Comparison of ENCODE assay signal across 11 cellular contexts in genomic region chr13:48829536-48829935, GRCh38.
DNase-seq lines count a peak whose midpoint lies in the region; ATAC-seq, FAIRE-seq and TF ChIP-seq lines count a peak whose summit lies in the region.
"Had no signal": no experiment of that assay in that cellular context is flagged by ENCODE, and none has a peak within 500 bp of the region (broad histone marks: within the 10 kb centered on the region; RNA-seq: fewer than 3 reads in every experiment).

No MANE protein-coding gene starts in this region.

- no peak for DNase-seq in activated naive CD4-positive, alpha-beta T cell treated with anti-CD3 and anti-CD28 coated beads, Interleukin-2, amount 50 U/mL, for 72 hours (ENCODE audit: low spot score in 2 of 2)
- no peak for DNase-seq in activated naive CD4-positive, alpha-beta T cell treated with Interleukin-2 at 50 U/mL for 16 hours
- DNase-seq in activated B cell treated with CpG ODN at 0.5 μM for 24 hours (no peak), type B pancreatic cell (ENCODE audit: extremely low spot score, unreplicated experiment) (no peak), G401 (ENCODE audit: low spot score) (no peak), AG20443 (ENCODE audit: low spot score) (no peak), GM19239 (ENCODE audit: insufficient read length, low spot score) (no peak)
- DNase-seq: activated CD4-positive, alpha-beta T cell treated with anti-CD3 and anti-CD28 coated beads, Interleukin-2, amount 50 U/mL, for 4 hours; effector memory CD4-positive, alpha-beta T cell had no signal

- H3F3A ChIP-seq in Loucy (ENCODE audit: low read depth) = no peaks in the 10 kb centered on the region

- H3K4me1 ChIP-seq in Loucy (ENCODE audit: insufficient read depth, low read length, poor library complexity, severe bottlenecking) = peaks cover 11% of the 10 kb centered on the region

- H3K4me1 Mint-ChIP-seq in activated B cell treated with CpG ODN at 0.5 μM for 24 hours (peaks cover 32% of the 10 kb centered on the region), type B pancreatic cell (ENCODE audit: unreplicated experiment) (peaks cover 5% of the 10 kb centered on the region)

- no peaks in the 10 kb centered on the region for H3K79me2 ChIP-seq in Loucy (ENCODE audit: insufficient read depth, low read length)

- CTCF ChIA-PET in activated B cell treated with CpG ODN at 0.5 μM for 24 hours (lab: Charles Lee) = no interaction called here

- H3K9me2 ChIP-seq in Loucy (replicated peaks; ENCODE audit: low read depth, low read length) = no peaks in the 10 kb centered on the region

- peak overlapping the region; percentile 59 for H3K4me3 Mint-ChIP-seq in activated B cell treated with CpG ODN at 0.5 μM for 24 hours
- H3K4me3 Mint-ChIP-seq in type B pancreatic cell = no peak overlapping the region

- peaks cover 7 to 24% of the 10 kb centered on the region in 2 donors for H3K9me3 Mint-ChIP-seq in activated naive CD4-positive, alpha-beta T cell treated with anti-CD3 and anti-CD28 coated beads, Interleukin-2, amount 50 U/mL, for 72 hours
- peaks cover 11% of the 10 kb centered on the region for H3K9me3 Mint-ChIP-seq in activated B cell treated with CpG ODN at 0.5 μM for 24 hours
- H3K9me3 Mint-ChIP-seq in type B pancreatic cell = peaks cover 4% of the 10 kb centered on the region

- in situ Hi-C loops in G401 (cut with HindIII; ENCODE audit: low sequenced_read_pairs) = no loop called here

- peak; percentile 6 to 22 for ATAC-seq in activated naive CD4-positive, alpha-beta T cell treated with anti-CD3 and anti-CD28 coated beads, Interleukin-2, amount 50 U/mL, for 72 hours
- peak; percentile 66 for ATAC-seq in activated B cell treated with CpG ODN at 0.5 μM for 24 hours (ENCODE audit: low read depth)

- no peaks in the 10 kb centered on the region for H4K20me1 ChIP-seq in Loucy (ENCODE audit: insufficient read depth, low read length, poor library complexity, severe bottlenecking)

- H3K27me3 Mint-ChIP-seq in activated B cell treated with CpG ODN at 0.5 μM for 24 hours (no peaks in the 10 kb centered on the region), type B pancreatic cell (peaks cover 4% of the 10 kb centered on the region)

- POLR2A ChIA-PET in activated B cell treated with CpG ODN at 0.5 μM for 24 hours (lab: Charles Lee) = interaction anchor here (0.5 to 1.2 kb wide), 2 partner anchors 143 to 147 kb away, joined by 3 to 6 read pairs; partner anchors contain the start of gene FNDC3A

- no peak overlapping the region for H2AFZ ChIP-seq in Loucy (ENCODE audit: low read length)

- H3K27me3 ChIP-seq in Loucy (ENCODE audit: insufficient read depth, low read length, poor library complexity, severe bottlenecking) = no peaks in the 10 kb centered on the region

- H3K36me3 ChIP-seq in Loucy (ENCODE audit: insufficient read depth, low read length) = no peaks in the 10 kb centered on the region

- peaks cover 16 to 44% of the 10 kb centered on the region in 2 donors for H3K36me3 Mint-ChIP-seq in activated naive CD4-positive, alpha-beta T cell treated with anti-CD3 and anti-CD28 coated beads, Interleukin-2, amount 50 U/mL, for 72 hours
- H3K36me3 Mint-ChIP-seq in activated B cell treated with CpG ODN at 0.5 μM for 24 hours (ENCODE audit: low read depth) (peaks cover 2% of the 10 kb centered on the region), type B pancreatic cell (no peaks in the 10 kb centered on the region)

- no peak overlapping the region for H3K9ac ChIP-seq in Loucy (ENCODE audit: low read depth, low read length, poor library complexity, severe bottlenecking)

- intact Hi-C loops in activated B cell treated with CpG ODN at 0.5 μM for 24 hours (cut with micrococcal nuclease) = loop anchor here (1.0 kb wide), 2 partner anchors 146 to 297 kb away; partner anchors contain the start of gene FNDC3A

- peak overlapping the region in 1 of 2 donors; percentile 71 for H3K27ac Mint-ChIP-seq in activated naive CD4-positive, alpha-beta T cell treated with anti-CD3 and anti-CD28 coated beads, Interleukin-2, amount 50 U/mL, for 72 hours
- H3K27ac Mint-ChIP-seq in activated B cell treated with CpG ODN at 0.5 μM for 24 hours (peak overlapping the region; percentile 78), type B pancreatic cell (peak overlapping the region; percentile 62)

- no peak for FAIRE-seq in GM19239 (lab: Jason Lieb, UNC)
- FAIRE-seq: astrocyte had no signal

- peak overlapping the region; percentile 36 for H3K4me2 ChIP-seq in Loucy (ENCODE audit: low read depth, low read length, poor library complexity, severe bottlenecking)

- TF ChIP-seq CTCF in Loucy (conservative IDR thresholded peaks at IDR 0.05; ENCODE audit: low read length) (no peak), activated B cell treated with CpG ODN at 0.5 μM for 24 hours (IDR thresholded peaks at IDR 0.05) (no peak), type B pancreatic cell (conservative IDR thresholded peaks at IDR 0.05) (no peak)

- H3K4me3 ChIP-seq in Loucy (ENCODE audit: low read length, poor library complexity, severe bottlenecking) = no peak overlapping the region

- H3K9me3 ChIP-seq in Loucy (ENCODE audit: insufficient read depth, low read depth, low read length) = no peaks in the 10 kb centered on the region
